Comparison of ENCODE assay signal across 19 cellular contexts in genomic region chr10:77458986-77459590, GRCh38.
A peak's percentile ranks its signal among the peaks of the same experiment; 100 is the strongest.
DNase-seq lines count a peak whose midpoint lies in the region; ATAC-seq and TF ChIP-seq lines count a peak whose summit lies in the region.
"Had no signal": no experiment of that assay in that cellular context is flagged by ENCODE, and none has a peak within 500 bp of the region (broad histone marks: within the 10 kb centered on the region; RNA-seq: fewer than 3 reads in every experiment).

No MANE protein-coding gene starts in this region.

- no peaks in the 10 kb centered on the region for H3K9me2 ChIP-seq in PC-3 (replicated peaks; ENCODE audit: low read length)

- peak; percentile 26 for DNase-seq in ELF-1 (ENCODE audit: low read depth, low spot score)
- DNase-seq in PC-3 = peak; percentile 83
- DNase-seq in fibroblast of peridontal ligament (ENCODE audit: extremely low read depth) = peak; percentile 13
- DNase-seq in gastrocnemius medialis = no peak
- no peak for DNase-seq in endothelial cell (ENCODE audit: low spot score)
- DNase-seq in adrenal gland = no peak
- DNase-seq: activated CD4-positive, alpha-beta T cell treated with anti-CD3 and anti-CD28 coated beads for 4 hours; activated naive CD4-positive, alpha-beta T cell; esophagus squamous epithelium; Karpas-422; kidney glomerular epithelial cell; NCI-H1105; NCI-H2171 treated with DMSO at 0.1 percent for 48 hours; retina; RPMI8226 had no signal

- H2AFZ ChIP-seq in PC-3 (ENCODE audit: low read length) = no peak overlapping the region

- H3K9me3 ChIP-seq in PC-3 (ENCODE audit: low read length) (no peaks in the 10 kb centered on the region), gastrocnemius medialis (no peaks in the 10 kb centered on the region), adrenal gland (replicated peaks in 1 of 3) (no peaks in the 10 kb centered on the region)
- H3K9me3 ChIP-seq: esophagus squamous epithelium had no signal

- peaks cover 7% of the 10 kb centered on the region for H3K27me3 Mint-ChIP-seq in endothelial cell (ENCODE audit: unreplicated experiment)

- H3K4me3 ChIP-seq in PC-3 (ENCODE audit: low read length) (no peak overlapping the region), gastrocnemius medialis (no peak overlapping the region), adrenal gland (no peak overlapping the region)
- H3K4me3 ChIP-seq: esophagus squamous epithelium had no signal

- H3K9me3 Mint-ChIP-seq in endothelial cell (ENCODE audit: unreplicated experiment) = no peaks in the 10 kb centered on the region
- H3K9me3 Mint-ChIP-seq: brain, neural crest cell had no signal

- H4K20me1 ChIP-seq in PC-3 (ENCODE audit: low read length) = no peaks in the 10 kb centered on the region

- no peaks in the 10 kb centered on the region for H3K79me2 ChIP-seq in PC-3 (ENCODE audit: low read length)

- H3K36me3 Mint-ChIP-seq in endothelial cell (ENCODE audit: low read depth, unreplicated experiment) = no peaks in the 10 kb centered on the region
- H3K36me3 Mint-ChIP-seq: brain had no signal

- no peak overlapping the region for H3K9ac ChIP-seq in PC-3 (ENCODE audit: low read length)

- no peak for TF ChIP-seq CTCF in PC-3 (conservative IDR thresholded peaks at IDR 0.05; ENCODE audit: low read depth, low read length)
- TF ChIP-seq CTCF in gastrocnemius medialis (IDR thresholded peaks at IDR 0.05 in 4 of 5, conservative IDR thresholded peaks at IDR 0.05 in 1 of 5) = no peak
- no peak for TF ChIP-seq CTCF in endothelial cell (IDR thresholded peaks at IDR 0.05; ENCODE audit: unreplicated experiment)
- TF ChIP-seq CTCF in adrenal gland (IDR thresholded peaks at IDR 0.05) = no peak

- no peaks in the 10 kb centered on the region for H3F3A ChIP-seq in PC-3 (ENCODE audit: low read length, unreplicated experiment)

- H3K36me3 ChIP-seq in PC-3 (ENCODE audit: low read depth, low read length) = no peaks in the 10 kb centered on the region
- H3K36me3 ChIP-seq in gastrocnemius medialis = no peaks in the 10 kb centered on the region
- no peaks in the 10 kb centered on the region for H3K36me3 ChIP-seq in adrenal gland (replicated peaks in 1 of 2)
- H3K36me3 ChIP-seq: esophagus squamous epithelium had no signal

- TF ChIP-seq POLR2A in gastrocnemius medialis (IDR thresholded peaks at IDR 0.05) (no peak), adrenal gland (IDR thresholded peaks at IDR 0.05) (no peak)

- CTCF ChIA-PET in PC-3 (lab: Charles Lee) = interaction anchor here (0.5 kb wide), 1 partner anchor 176 kb away, joined by 4 read pairs; no protein-coding TSS in a partner anchor

- peaks cover 41% of the 10 kb centered on the region for H3K4me1 ChIP-seq in PC-3 (ENCODE audit: insufficient read depth, low read length)
- peaks cover 15 to 17% of the 10 kb centered on the region in 2 donors for H3K4me1 ChIP-seq in gastrocnemius medialis
- no peaks in the 10 kb centered on the region for H3K4me1 ChIP-seq in adrenal gland (replicated peaks in 1 of 2)

- POLR2A ChIA-PET in PC-3 (lab: Charles Lee; ENCODE audit: unreplicated experiment) = interaction anchor here (0.6 kb wide), 1 partner anchor 53 kb away, joined by 7 read pairs; no protein-coding TSS in a partner anchor

- no peak overlapping the region for H3K4me3 Mint-ChIP-seq in endothelial cell (ENCODE audit: unreplicated experiment)
- H3K4me3 Mint-ChIP-seq: brain, neural crest cell had no signal

- intact Hi-C loops in PC-3 (cut with micrococcal nuclease) = loop anchor here (2.0 kb wide), 1 partner anchor 66 kb away; no protein-coding TSS in a partner anchor
- intact Hi-C loops in gastrocnemius medialis (cut with DNase I; ENCODE audit: low total_unique reads) = no loop called here
- intact Hi-C loops in adrenal gland (cut with DNase I) = no loop called here

- H3K4me1 Mint-ChIP-seq in endothelial cell (ENCODE audit: unreplicated experiment) = peaks cover 5% of the 10 kb centered on the region
- H3K4me1 Mint-ChIP-seq: neural crest cell had no signal

- H3K27me3 ChIP-seq in PC-3 (ENCODE audit: low read length) (no peaks in the 10 kb centered on the region), gastrocnemius medialis (no peaks in the 10 kb centered on the region), adrenal gland (no peaks in the 10 kb centered on the region)

- in situ Hi-C loops in gastrocnemius medialis (cut with MboI; ENCODE audit: low sequenced_read_pairs in 4 of 4) = no loop called here

- ATAC-seq in PC-3 (peak; percentile 72), gastrocnemius medialis (peak; percentile 51 to 67), HG03432 (IDR thresholded peaks at IDR 0.05; ENCODE audit: unreplicated experiment) (no peak), GM18519 (IDR thresholded peaks at IDR 0.05; ENCODE audit: low FRiP score, unreplicated experiment) (no peak)

- no peak overlapping the region for H3K27ac Mint-ChIP-seq in endothelial cell (ENCODE audit: unreplicated experiment)

- 0 out of 2 replicates have a peak overlapping the region, but pooled peaks have one; percentile 1 for H3K4me2 ChIP-seq in PC-3 (ENCODE audit: low read length)

- 81 to 89% (median 84%) methylated on average over 3 of the region's 3 CpGs for WGBS in adrenal gland, 4 donors

- H3K27ac ChIP-seq in PC-3 (ENCODE audit: low read length) (no peak overlapping the region), gastrocnemius medialis (peak overlapping the region in 1 of 4 donors; percentile 33), adrenal gland (no peak overlapping the region)
- H3K27ac ChIP-seq: esophagus squamous epithelium had no signal

- BruUV-seq in PC-3 (replicated peaks; lab: Mats Ljungman, UMichigan) = no TSS peak

Comparison
In these comparisons a context has a peak if more than half of its experiments do, and no peak if none do; other contexts are left out.
1. DNase-seq: peak in ELF-1 (single experiment), PC-3 (single experiment) and fibroblast of peridontal ligament (single experiment); none in gastrocnemius medialis (0 of 2), endothelial cell (single experiment) and adrenal gland (0 of 7).
2. ATAC-seq: peak in PC-3 (single experiment) and gastrocnemius medialis (2 of 2); none in HG03432 (single experiment) and GM18519 (single experiment).